In genomic region chr1:224205438-224205840, GRCh38 we compare ENCODE assay signal across 1 cellular context.
TF ChIP-seq lines count a peak whose summit lies in the region.

No MANE protein-coding gene starts in this region.

TF ChIP-seq in WTC11, 78 proteins besides CTCF, POLR2A, EP300 and RAD21 (continued from another document):
- TF ChIP-seq PRDM15 (CRISPR knock-in tag; IDR thresholded peaks at IDR 0.05), result no peak
- no peak for TF ChIP-seq SMAD3 (CRISPR knock-in tag; IDR thresholded peaks at IDR 0.05; ENCODE audit: borderline replicate concordance)
- no peak for TF ChIP-seq ZNF416 (CRISPR knock-in tag; IDR thresholded peaks at IDR 0.05)
